10 cellular contexts compared by ENCODE assay signal in the genomic region with DNA sequence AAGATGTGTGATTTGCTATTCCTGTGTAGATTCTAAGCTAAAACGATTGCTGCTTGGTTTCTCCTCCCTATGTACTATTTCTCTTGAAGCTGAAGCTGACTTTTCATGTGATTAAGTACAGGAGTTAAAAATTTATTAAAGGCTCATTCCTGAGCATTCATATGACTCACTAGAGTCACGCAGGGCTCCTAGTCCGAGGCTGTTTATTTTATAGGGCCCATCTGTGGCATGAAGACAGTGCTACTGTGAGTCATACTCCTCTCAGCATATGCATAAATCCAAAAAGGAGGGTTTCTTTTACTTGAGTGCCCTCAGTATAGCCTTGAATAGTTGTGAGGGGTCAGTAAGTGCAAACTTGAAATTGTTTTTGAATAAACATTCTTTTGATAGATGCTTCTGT.
A peak's percentile ranks its signal among the peaks of the same experiment; 100 is the strongest.
DNase-seq lines count a peak whose midpoint lies in the region; TF ChIP-seq lines count a peak whose summit lies in the region.
"Had no signal": no experiment of that assay in that cellular context is flagged by ENCODE, and none has a peak within 500 bp of the region (broad histone marks: within the 10 kb centered on the region; RNA-seq: fewer than 3 reads in every experiment).

No MANE protein-coding gene starts in this region.

- H3K4me3 ChIP-seq in left ventricle myocardium inferior (no peak overlapping the region), right atrium auricular region (no peak overlapping the region), kidney epithelial cell (ENCODE audit: low read depth, low read length) (no peak overlapping the region), uterus (no peak overlapping the region)

- no peaks in the 10 kb centered on the region for H3K9me3 Mint-ChIP-seq in activated T-cell treated with anti-CD3 and anti-CD28 coated beads, Interleukin-2, amount 50 U/mL, for 24 hours
- H3K9me3 Mint-ChIP-seq: stimulated activated naive B cell treated with anti-CD40 and anti-IgM and Interleukin-4, amounts not matched to agents 10 μg/mL and 1 μg/mL and 100 μg/mL, for 72 hours had no signal

- no peak for TF ChIP-seq CTCF in left ventricle myocardium inferior (IDR thresholded peaks at IDR 0.05; ENCODE audit: borderline replicate concordance)
- TF ChIP-seq CTCF in right atrium auricular region (IDR thresholded peaks at IDR 0.05): no peak
- no peak for TF ChIP-seq CTCF in kidney epithelial cell (IDR thresholded peaks at IDR 0.05; ENCODE audit: insufficient read depth, low read length, poor library complexity, severe bottlenecking)
- no peak for TF ChIP-seq CTCF in uterus (IDR thresholded peaks at IDR 0.05)

- H3K27ac ChIP-seq in left ventricle myocardium inferior (replicated peaks) (peak overlapping the region; percentile 25), right atrium auricular region (no peak overlapping the region), uterus (peak overlapping the region; percentile 59 to 80)

- peaks cover 9% of the 10 kb centered on the region for H3K4me1 Mint-ChIP-seq in activated T-cell treated with anti-CD3 and anti-CD28 coated beads, Interleukin-2, amount 50 U/mL, for 24 hours (ENCODE audit: low read depth)
- H3K4me1 Mint-ChIP-seq: stimulated activated naive B cell treated with anti-CD40 and anti-IgM and Interleukin-4, amounts not matched to agents 10 μg/mL and 1 μg/mL and 100 μg/mL, for 72 hours had no signal

- peaks cover 18% of the 10 kb centered on the region for H3K36me3 ChIP-seq in left ventricle myocardium inferior
- H3K36me3 ChIP-seq in right atrium auricular region: no peaks in the 10 kb centered on the region
- no peaks in the 10 kb centered on the region for H3K36me3 ChIP-seq in kidney epithelial cell (ENCODE audit: control insufficient read depth, insufficient read depth, low read length)
- no peaks in the 10 kb centered on the region for H3K36me3 ChIP-seq in uterus
- H3K36me3 ChIP-seq: BE2C had no signal

- no peak overlapping the region for H3K4me3 Mint-ChIP-seq in activated T-cell treated with anti-CD3 and anti-CD28 coated beads, Interleukin-2, amount 50 U/mL, for 24 hours
- H3K4me3 Mint-ChIP-seq: stimulated activated naive B cell treated with anti-CD40 and anti-IgM and Interleukin-4, amounts not matched to agents 10 μg/mL and 1 μg/mL and 100 μg/mL, for 72 hours had no signal

- H3K9me3 ChIP-seq in left ventricle myocardium inferior (replicated peaks): no peaks in the 10 kb centered on the region
- H3K9me3 ChIP-seq in right atrium auricular region: no peaks in the 10 kb centered on the region
- no peaks in the 10 kb centered on the region for H3K9me3 ChIP-seq in uterus
- H3K9me3 ChIP-seq: BE2C had no signal

- intact Hi-C loops in left ventricle myocardium inferior (cut with micrococcal nuclease) (no loop called here), uterus (cut with DNase I; ENCODE audit: low total_unique reads) (no loop called here)

- TF ChIP-seq POLR2A in uterus (IDR thresholded peaks at IDR 0.05): no peak

- H3K27ac Mint-ChIP-seq in activated T-cell treated with anti-CD3 and anti-CD28 coated beads, Interleukin-2, amount 50 U/mL, for 24 hours: no peak overlapping the region
- H3K27ac Mint-ChIP-seq: stimulated activated naive B cell treated with anti-CD40 and anti-IgM and Interleukin-4, amounts not matched to agents 10 μg/mL and 1 μg/mL and 100 μg/mL, for 72 hours had no signal

- peaks cover 40% of the 10 kb centered on the region for H3K4me1 ChIP-seq in left ventricle myocardium inferior
- peaks cover 0 to 27% of the 10 kb centered on the region in 2 donors for H3K4me1 ChIP-seq in right atrium auricular region
- no peaks in the 10 kb centered on the region for H3K4me1 ChIP-seq in uterus
- H3K4me1 ChIP-seq: BE2C had no signal

- H3K27me3 ChIP-seq in left ventricle myocardium inferior (ENCODE audit: low read depth): no peaks in the 10 kb centered on the region
- H3K27me3 ChIP-seq in right atrium auricular region: no peaks in the 10 kb centered on the region
- H3K27me3 ChIP-seq in kidney epithelial cell (ENCODE audit: control insufficient read depth, insufficient read depth, low read length): no peaks in the 10 kb centered on the region
- H3K27me3 ChIP-seq in uterus: no peaks in the 10 kb centered on the region
- H3K27me3 ChIP-seq: BE2C had no signal

- no peak for DNase-seq in left ventricle myocardium inferior
- DNase-seq in right atrium auricular region (ENCODE audit: low spot score): no peak
- DNase-seq in astrocyte of the hippocampus (ENCODE audit: low read depth, low spot score): peak; percentile 76
- DNase-seq in kidney epithelial cell (ENCODE audit: low read depth): peak; percentile 89
- DNase-seq in uterus: peak in 1 of 2 donors; percentile 27
- no peak for DNase-seq in inferior parietal cortex (ENCODE audit: extremely low spot score)
- no peak for DNase-seq in activated T-cell treated with anti-CD3 and anti-CD28 coated beads, Interleukin-2, amount 50 U/mL, for 24 hours
- no peak for DNase-seq in stimulated activated CD4-positive, alpha-beta T cell treated with anti-CD3 and anti-CD28 coated beads, Interleukin-15, amount 100 ng/mL, for 24 hours
- DNase-seq: BE2C; stimulated activated naive B cell treated with anti-CD40 and anti-IgM and Interleukin-4, amounts not matched to agents 10 μg/mL and 1 μg/mL and 100 μg/mL, for 72 hours had no signal

- H3K27me3 Mint-ChIP-seq in activated T-cell treated with anti-CD3 and anti-CD28 coated beads, Interleukin-2, amount 50 U/mL, for 24 hours: no peaks in the 10 kb centered on the region
- H3K27me3 Mint-ChIP-seq: stimulated activated naive B cell treated with anti-CD40 and anti-IgM and Interleukin-4, amounts not matched to agents 10 μg/mL and 1 μg/mL and 100 μg/mL, for 72 hours had no signal

- H3K36me3 Mint-ChIP-seq in activated T-cell treated with anti-CD3 and anti-CD28 coated beads, Interleukin-2, amount 50 U/mL, for 24 hours (ENCODE audit: low read depth): no peaks in the 10 kb centered on the region
- H3K36me3 Mint-ChIP-seq: stimulated activated naive B cell treated with anti-CD40 and anti-IgM and Interleukin-4, amounts not matched to agents 10 μg/mL and 1 μg/mL and 100 μg/mL, for 72 hours had no signal

Comparison
In these comparisons a context has a peak if more than half of its experiments do, and no peak if none do; other contexts are left out.
1. H3K27ac ChIP-seq: peak in left ventricle myocardium inferior (single experiment) and uterus (2 of 2); none in right atrium auricular region (0 of 2).
2. DNase-seq: peak in astrocyte of the hippocampus (single experiment) and kidney epithelial cell (single experiment); none in left ventricle myocardium inferior (single experiment), right atrium auricular region (single experiment), inferior parietal cortex (single experiment), activated T-cell treated with anti-CD3 and anti-CD28 coated beads, Interleukin-2, amount 50 U/mL, for 24 hours (single experiment) and stimulated activated CD4-positive, alpha-beta T cell treated with anti-CD3 and anti-CD28 coated beads, Interleukin-15, amount 100 ng/mL, for 24 hours (single experiment).